ENCODE assay signal across 8 cellular contexts in the genomic region with DNA sequence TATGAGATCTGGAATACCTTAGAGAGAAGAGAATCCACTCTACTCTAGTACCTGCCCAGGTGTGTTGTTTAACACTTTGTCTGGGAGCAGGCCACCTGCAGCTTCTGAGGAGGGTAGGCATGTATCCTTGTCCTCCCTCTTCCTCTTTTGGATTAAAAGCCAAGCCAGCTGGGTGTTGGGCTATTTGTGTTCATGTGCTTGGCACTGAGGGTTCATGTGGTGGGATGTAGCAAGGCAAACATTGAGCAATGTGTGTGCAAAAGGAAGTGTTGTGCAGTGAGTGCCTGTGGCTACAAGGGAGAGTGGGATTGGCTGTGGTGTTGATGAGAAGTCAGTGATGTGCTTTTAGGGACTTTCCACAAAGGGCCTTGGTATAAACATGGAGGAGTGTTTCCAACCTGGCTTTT. TPM values are rescaled to one million over a fixed set of nuclear protein-coding genes. Genes with fewer than 3 reads are reported as not detected.
A peak's percentile ranks its signal among the peaks of the same experiment; 100 is the strongest.
DNase-seq lines count a peak whose midpoint lies in the region; ATAC-seq, FAIRE-seq and TF ChIP-seq lines count a peak whose summit lies in the region.

No MANE protein-coding gene starts in this region.

- no peak overlapping the region for H2AFZ ChIP-seq in IMR-90 (replicated peaks; ENCODE audit: low read length, poor library complexity)

- 0 out of 2 replicates have a peak overlapping the region, but pooled peaks have one; percentile 43 for H4K5ac ChIP-seq in IMR-90 (ENCODE audit: low read depth, low read length)

- H3K4me3 ChIP-seq in IMR-90 (ENCODE audit: insufficient read depth, low read depth, low read length) (no peak overlapping the region), lung (no peak overlapping the region)

- H4K20me1 ChIP-seq in IMR-90 (ENCODE audit: insufficient read depth, low read length), result peaks cover 4% of the 10 kb centered on the region; the same call in 1 of the 2 replicates

- no peak overlapping the region; the same call in 1 of the 2 replicates for H3K56ac ChIP-seq in IMR-90 (ENCODE audit: extremely low read depth, insufficient read depth, low read length)

- H2BK20ac ChIP-seq in IMR-90 (ENCODE audit: low read depth, low read length), result peak overlapping the region; percentile 96

- peak; percentile 76 for FAIRE-seq in GM12891 (lab: Jason Lieb, UNC)
- FAIRE-seq in H54 (lab: Jason Lieb, UNC), result no peak

- H3K9me3 Mint-ChIP-seq in brain, result peaks cover 0 to 8% (median 3%) of the 10 kb centered on the region in 5 experiments

- POLR2A ChIA-PET in IMR-90 (lab: Charles Lee; ENCODE audit: unreplicated experiment), result no interaction called here

- H3K36me3 ChIP-seq in IMR-90 (ENCODE audit: control insufficient read depth, insufficient read depth, low read length), result peaks cover 14% of the 10 kb centered on the region
- peaks cover 0 to 12% of the 10 kb centered on the region in 2 donors for H3K36me3 ChIP-seq in lung (ENCODE audit: control insufficient read depth in 2 of 2, insufficient read depth in 2 of 2, low read length in 2 of 2)

- H3K23ac ChIP-seq in IMR-90 (ENCODE audit: low read depth, low read length), result peak overlapping the region; percentile 97

- no peak overlapping the region for H3K4me2 ChIP-seq in IMR-90 (ENCODE audit: low read depth, low read length)

- CTCF ChIA-PET in IMR-90 (lab: Yijun Ruan, JAX), result no interaction called here

- peak; percentile 30 for DNase-seq in GM12891 (ENCODE audit: insufficient read length, low spot score)
- DNase-seq in IMR-90, result peak; percentile 93
- DNase-seq in lung (ENCODE audit: low spot score), result peak; percentile 58
- no peak for DNase-seq in H54 (ENCODE audit: insufficient read length, low spot score)
- no peak for DNase-seq in GM19240 (ENCODE audit: insufficient read length, low spot score)
- DNase-seq in NCI-H510A treated with DMSO at 0.1 percent for 48 hours (lab: John Stamatoyannopoulos, UW), result no peak

- intact Hi-C loops in IMR-90 (cut with micrococcal nuclease), result loop anchor here (5.0 kb wide), 1 partner anchor 74 kb away; no protein-coding TSS in a partner anchor

- no peaks in the 10 kb centered on the region for H3K27me3 Mint-ChIP-seq in brain

- peaks cover 29% of the 10 kb centered on the region for H3K4me1 Mint-ChIP-seq in brain

- H2AK9ac ChIP-seq in IMR-90 (replicated peaks; ENCODE audit: low read depth, low read length, poor library complexity), result peak overlapping the region; percentile 92

- H3K4me1 ChIP-seq in IMR-90 (ENCODE audit: control insufficient read depth, insufficient read depth, low read length) (peaks cover 20% of the 10 kb centered on the region), lung (ENCODE audit: control insufficient read depth in 2 of 2, insufficient read depth in 2 of 2, low read length in 2 of 2) (peaks cover 0 to 4% of the 10 kb centered on the region in 2 donors)

- peaks cover 33 to 76% of the 10 kb centered on the region in 2 experiments for H3K79me1 ChIP-seq in IMR-90 (ENCODE audit: low read depth in 1 of 2, low read length in 2 of 2)

- peak overlapping the region in 3 of 5 experiments; percentile 24 to 93 (median 92) for H3K27ac Mint-ChIP-seq in brain

- H3K36me3 Mint-ChIP-seq in brain, result peaks cover 31% of the 10 kb centered on the region

- H3K27me3 ChIP-seq in IMR-90 (ENCODE audit: control insufficient read depth, insufficient read depth, low read length) (no peaks in the 10 kb centered on the region), lung (ENCODE audit: control insufficient read depth, insufficient read depth) (no peaks in the 10 kb centered on the region)

- H3K27ac ChIP-seq in IMR-90 (ENCODE audit: insufficient read depth, low read length) (peak overlapping the region; percentile 99; the same call in 1 of the 2 replicates), lung (ENCODE audit: low read depth in 1 of 2, low read length in 1 of 2) (no peak overlapping the region)

- H3K14ac ChIP-seq in IMR-90 (replicated peaks; ENCODE audit: low read depth, low read length), result peak overlapping the region; percentile 90

- peak overlapping the region; percentile 42; the same call in 2 of the 3 replicates for H2BK15ac ChIP-seq in IMR-90 (ENCODE audit: low read depth, low read length)

- peak overlapping the region; percentile 88 for H3K4ac ChIP-seq in IMR-90 (ENCODE audit: low read depth, low read length)

- ATAC-seq in IMR-90 (ENCODE audit: low read depth), result no peak
- ATAC-seq in lung (ENCODE audit: insufficient read depth, low FRiP score), result peak; percentile 69
- ATAC-seq in HG02763 (IDR thresholded peaks at IDR 0.05; ENCODE audit: unreplicated experiment), result no peak

- H4K91ac ChIP-seq in IMR-90 (ENCODE audit: insufficient read depth, low read depth, low read length), result peak overlapping the region; percentile 76

- TF ChIP-seq POLR2A in GM12891 (IDR thresholded peaks at IDR 0.05; ENCODE audit: low read depth, low read length), result 0 out of 2 replicates have a peak, but pooled peaks have one; percentile 21
- no peak for TF ChIP-seq POLR2A in IMR-90 (IDR thresholded peaks at IDR 0.05; ENCODE audit: low read depth, low read length)
- TF ChIP-seq POLR2A in H54 (IDR thresholded peaks at IDR 0.05; ENCODE audit: low read depth, low read length), result no peak

- dilution Hi-C loops in IMR-90 (cut with HindIII; ENCODE audit: low sequenced_read_pairs, unreplicated experiment), result no loop called here

- peak overlapping the region; percentile 55; the same call in 1 of the 2 replicates for H3K18ac ChIP-seq in IMR-90 (ENCODE audit: low read depth, low read length)

- H3K9ac ChIP-seq in IMR-90 (ENCODE audit: low read depth, low read length), result no peak overlapping the region

- TF ChIP-seq RAD21 in IMR-90 (IDR thresholded peaks at IDR 0.05; ENCODE audit: low read length), result no peak

- in situ Hi-C loops in IMR-90 (cut with MboI; ENCODE audit: low sequenced_read_pairs), result no loop called here

- peak overlapping the region in 1 of 2 experiments; percentile 88; a peak in 3 of 4 replicates for H4K8ac ChIP-seq in IMR-90 (ENCODE audit: low read depth in 2 of 2, low read length in 2 of 2)

- no TSS peak for BruUV-seq in IMR-90 (replicated peaks; lab: Mats Ljungman, UMichigan)

- no peak overlapping the region for H3K4me3 Mint-ChIP-seq in brain

- peak overlapping the region; percentile 90 for H2BK5ac ChIP-seq in IMR-90 (ENCODE audit: low read depth, low read length, poor library complexity, severe bottlenecking)

- TF ChIP-seq CTCF in IMR-90 (conservative IDR thresholded peaks at IDR 0.05; ENCODE audit: low read depth, low read length), result no peak
- TF ChIP-seq CTCF in brain (conservative IDR thresholded peaks at IDR 0.05), result no peak
- no peak for TF ChIP-seq CTCF in lung (IDR thresholded peaks at IDR 0.05; ENCODE audit: control extremely low read depth, extremely low read depth)

- peak overlapping the region; percentile 94 for H2AK5ac ChIP-seq in IMR-90 (ENCODE audit: low read depth, low read length)

- H3K9me3 ChIP-seq in IMR-90 (ENCODE audit: control insufficient read depth, insufficient read depth, low read length) (no peaks in the 10 kb centered on the region), lung (ENCODE audit: control insufficient read depth in 2 of 2, insufficient read depth in 1 of 2, low read length in 1 of 2) (no peaks in the 10 kb centered on the region)

- peaks cover 24% of the 10 kb centered on the region for H3K9me1 ChIP-seq in IMR-90 (ENCODE audit: insufficient read depth, low read length)

- peak overlapping the region; percentile 75 for H2BK120ac ChIP-seq in IMR-90 (ENCODE audit: low read depth, low read length)

TF ChIP-seq in GM12891, 5 proteins besides CTCF, POLR2A, EP300 and RAD21:
- TF ChIP-seq POU2F2 (IDR thresholded peaks at IDR 0.05; ENCODE audit: low read depth, low read length), result no peak
- peak; percentile 45; the same call in 1 of the 2 replicates for TF ChIP-seq SPI1 (IDR thresholded peaks at IDR 0.05; ENCODE audit: low read depth, low read length)
- peak; percentile 41; the same call in 1 of the 2 replicates for TF ChIP-seq POLR2AphosphoS5 (IDR thresholded peaks at IDR 0.05; ENCODE audit: low read depth, low read length)

TF ChIP-seq in IMR-90, 13 proteins besides CTCF, POLR2A, EP300 and RAD21:
- TF ChIP-seq BHLHE40 (IDR thresholded peaks at IDR 0.05; ENCODE audit: low read depth, low read length) (peak; percentile 58), CEBPB (IDR thresholded peaks at IDR 0.05; ENCODE audit: low read depth, low read length) (peak; percentile 98)
- TF ChIP-seq, protein P1, sequence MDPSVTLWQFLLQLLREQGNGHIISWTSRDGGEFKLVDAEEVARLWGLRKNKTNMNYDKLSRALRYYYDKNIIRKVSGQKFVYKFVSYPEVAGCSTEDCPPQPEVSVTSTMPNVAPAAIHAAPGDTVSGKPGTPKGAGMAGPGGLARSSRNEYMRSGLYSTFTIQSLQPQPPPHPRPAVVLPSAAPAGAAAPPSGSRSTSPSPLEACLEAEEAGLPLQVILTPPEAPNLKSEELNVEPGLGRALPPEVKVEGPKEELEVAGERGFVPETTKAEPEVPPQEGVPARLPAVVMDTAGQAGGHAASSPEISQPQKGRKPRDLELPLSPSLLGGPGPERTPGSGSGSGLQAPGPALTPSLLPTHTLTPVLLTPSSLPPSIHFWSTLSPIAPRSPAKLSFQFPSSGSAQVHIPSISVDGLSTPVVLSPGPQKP (IDR thresholded peaks at IDR 0.05; ENCODE audit: borderline replicate concordance, low read depth, low read length), result no peak
TF ChIP-seq in IMR-90: peak in this region for 2.

RNA-seq across cellular contexts. Expression of a gene that starts 23.0 kb away (rescaled TPM):
- 13.0 TPM for polyA plus RNA-seq in GM12891 (2012; ENCODE audit: low read depth, missing spikeins)
- total RNA-seq in IMR-90 (2012; rRNA removed) (8.3 and 9.0 TPM in 2 replicates), lung (10 to 100 TPM; 25.1 to 30.5 TPM)
- polyA plus RNA-seq in IMR-90 (2012; rRNA removed) (22.8 and 22.9 TPM in 2 replicates), brain (ENCODE audit: insufficient read depth, low read depth, low replicate concordance) (13.7 TPM), lung (10 to 100 TPM; 18.6 to 19.6 TPM)
- 6.1 and 7.0 TPM in 2 replicates for polyA plus RNA-seq in IMR-90 (2012; cell fraction: cytosol; rRNA removed)
- polyA plus RNA-seq in IMR-90 (2012; cell fraction: nucleus; rRNA removed; ENCODE audit: low replicate concordance), result 54.6 and 77.3 TPM in 2 replicates

RNA-seq across cellular contexts. Expression of a gene that starts 48.3 kb away (rescaled TPM):
- 0.22 TPM for polyA plus RNA-seq in GM12891 (2012; ENCODE audit: low read depth, missing spikeins)
- total RNA-seq in IMR-90 (2012; rRNA removed), result 4.2 and 5.2 TPM in 2 replicates
- polyA plus RNA-seq in IMR-90 (2012; rRNA removed), result 4.5 and 5.3 TPM in 2 replicates
- polyA plus RNA-seq in IMR-90 (2012; cell fraction: cytosol; rRNA removed), result 10.6 and 10.9 TPM in 2 replicates
- polyA plus RNA-seq in IMR-90 (2012; cell fraction: nucleus; rRNA removed; ENCODE audit: low replicate concordance), result 8.2 and 11.4 TPM in 2 replicates
- 56.6 TPM for polyA plus RNA-seq in brain (ENCODE audit: insufficient read depth, low read depth, low replicate concordance)
- 100 to 1,000 TPM in 1 of 2 donors, 10 to 100 TPM in 1; 38.3 to 110 TPM for total RNA-seq in lung
- 10 to 100 TPM; 65.3 to 88.9 TPM for polyA plus RNA-seq in lung

Comparison
In these comparisons a context has a peak if more than half of its experiments do, and no peak if none do; other contexts are left out.
1. DNase-seq: peak in GM12891 (single experiment), IMR-90 (single experiment) and lung (single experiment); none in H54 (single experiment), GM19240 (single experiment) and NCI-H510A treated with DMSO at 0.1 percent for 48 hours (single experiment).